In genomic region chr6:41704028-41704427, GRCh38 we compare ENCODE assay signal across 16 cellular contexts. TPM values are rescaled to one million over a fixed set of nuclear protein-coding genes. Genes with fewer than 3 reads are reported as not detected.
A peak's percentile ranks its signal among the peaks of the same experiment; 100 is the strongest.
DNase-seq lines count a peak whose midpoint lies in the region; ATAC-seq and TF ChIP-seq lines count a peak whose summit lies in the region.
"Had no signal": no experiment of that assay in that cellular context is flagged by ENCODE, and none has a peak within 500 bp of the region (broad histone marks: within the 10 kb centered on the region; RNA-seq: fewer than 3 reads in every experiment).

No MANE protein-coding gene starts in this region.

- no peak for ATAC-seq in memory B cell (ENCODE audit: low read depth)
- ATAC-seq in HG02588 (IDR thresholded peaks at IDR 0.05; ENCODE audit: unreplicated experiment): no peak
- ATAC-seq: activated CD8-positive, alpha-beta memory T cell treated with anti-CD3 and anti-CD28 coated beads, Interleukin-2, amount 10 ng/mL, durations not matched to agents 7 days and 5 days; activated T-helper 17 cell treated with anti-CD3 and anti-CD28 coated beads, Interleukin-2, amount 50 U/mL, for 72 hours had no signal

- H3K4me1 Mint-ChIP-seq in IgD-negative memory B cell (peaks cover 59 to 67% (median 60%) of the 10 kb centered on the region in 3 donors), memory B cell (peaks cover 78% of the 10 kb centered on the region)

- peak overlapping the region; percentile 59 to 94 (median 86) for H3K4me3 Mint-ChIP-seq in IgD-negative memory B cell
- H3K4me3 Mint-ChIP-seq in memory B cell: peak overlapping the region; percentile 94
- H3K4me3 Mint-ChIP-seq: activated CD8-positive, alpha-beta memory T cell treated with anti-CD3 and anti-CD28 coated beads, Interleukin-2, amount 10 ng/mL, durations not matched to agents 7 days and 5 days; activated T-helper 17 cell treated with anti-CD3 and anti-CD28 coated beads, Interleukin-2, amount 50 U/mL, for 72 hours had no signal

- H3K36me3 ChIP-seq in stomach smooth muscle (ENCODE audit: control insufficient read depth in 2 of 2, insufficient read depth in 2 of 2, low read length in 2 of 2): peaks cover 0 to 3% of the 10 kb centered on the region in 2 donors
- H3K36me3 ChIP-seq: BE2C had no signal

- H3K36me3 Mint-ChIP-seq in IgD-negative memory B cell: peaks cover 4% of the 10 kb centered on the region
- peaks cover 12% of the 10 kb centered on the region for H3K36me3 Mint-ChIP-seq in memory B cell
- H3K36me3 Mint-ChIP-seq: activated CD8-positive, alpha-beta memory T cell treated with anti-CD3 and anti-CD28 coated beads, Interleukin-2, amount 10 ng/mL, durations not matched to agents 7 days and 5 days had no signal

- H3K27me3 Mint-ChIP-seq in IgD-negative memory B cell: peaks cover 1% of the 10 kb centered on the region
- H3K27me3 Mint-ChIP-seq in memory B cell: no peaks in the 10 kb centered on the region
- H3K27me3 Mint-ChIP-seq: activated CD8-positive, alpha-beta memory T cell treated with anti-CD3 and anti-CD28 coated beads, Interleukin-2, amount 10 ng/mL, durations not matched to agents 7 days and 5 days; activated T-helper 17 cell treated with anti-CD3 and anti-CD28 coated beads, Interleukin-2, amount 50 U/mL, for 72 hours; stimulated activated naive CD8-positive, alpha-beta T cell treated with anti-CD3 and anti-CD28 coated beads, Interleukin-15, Interleukin-2, amounts not matched to agents 100 ng/mL and 50 ng/mL, for 24 hours had no signal

- H3K27ac ChIP-seq in stomach smooth muscle (ENCODE audit: low read length): peak overlapping the region; percentile 86
- H3K27ac ChIP-seq: neutrophil had no signal

- H3K27me3 ChIP-seq in stomach smooth muscle (ENCODE audit: control insufficient read depth in 1 of 2, insufficient read depth in 2 of 2, low read length in 2 of 2): no peaks in the 10 kb centered on the region
- H3K27me3 ChIP-seq: BE2C, neutrophil had no signal

- no peaks in the 10 kb centered on the region for H3K9me3 ChIP-seq in stomach smooth muscle (ENCODE audit: control insufficient read depth in 2 of 2, low read length in 2 of 2)
- H3K9me3 ChIP-seq: BE2C, neutrophil had no signal

- H3K4me1 ChIP-seq in stomach smooth muscle (ENCODE audit: control insufficient read depth, insufficient read depth, low read length): peaks cover 44% of the 10 kb centered on the region

- no peak for TF ChIP-seq CTCF in lower leg skin (IDR thresholded peaks at IDR 0.05)

- H3K4me3 ChIP-seq in stomach smooth muscle (ENCODE audit: low read length in 2 of 2) (no peak overlapping the region), lower leg skin (ENCODE audit: low read depth, poor library complexity, severe bottlenecking) (no peak overlapping the region)

- no peak for TF ChIP-seq POLR2A in lower leg skin (IDR thresholded peaks at IDR 0.05)

- DNase-seq in anterior cingulate cortex (lab: John Stamatoyannopoulos, UW) (peak in 34 of 58 donors; percentile 7 to 67 (median 40)), memory B cell (ENCODE audit: low spot score in 2 of 2) (no peak), lower leg skin (ENCODE audit: low spot score in 2 of 2) (no peak), AML-193 (lab: John Stamatoyannopoulos, UW) (no peak)
- DNase-seq: activated CD8-positive, alpha-beta memory T cell treated with anti-CD3 and anti-CD28 coated beads, Interleukin-2, amount 10 ng/mL, durations not matched to agents 7 days and 5 days; BE2C; cerebellar nuclear complex; NCI-H1105; NCI-H526 treated with DMSO at 0.1 percent for 48 hours; T-helper 9 cell had no signal

- H3K9me3 Mint-ChIP-seq in IgD-negative memory B cell (no peaks in the 10 kb centered on the region), memory B cell (no peaks in the 10 kb centered on the region)
- H3K9me3 Mint-ChIP-seq: activated T-helper 17 cell treated with anti-CD3 and anti-CD28 coated beads, Interleukin-2, amount 50 U/mL, for 72 hours; stimulated activated naive CD8-positive, alpha-beta T cell treated with anti-CD3 and anti-CD28 coated beads, Interleukin-15, Interleukin-2, amounts not matched to agents 100 ng/mL and 50 ng/mL, for 24 hours had no signal

- 78 to 81% methylated on average over 7 of the region's 7 CpGs for WGBS in lower leg skin, 2 donors

- peak overlapping the region in 1 of 2 donors; percentile 21 for H3K9ac ChIP-seq in stomach smooth muscle (ENCODE audit: low read length in 2 of 2)

- peak overlapping the region; percentile 88 to 98 (median 98) for H3K27ac Mint-ChIP-seq in IgD-negative memory B cell
- H3K27ac Mint-ChIP-seq in memory B cell: peak overlapping the region; percentile 96
- H3K27ac Mint-ChIP-seq: activated CD8-positive, alpha-beta memory T cell treated with anti-CD3 and anti-CD28 coated beads, Interleukin-2, amount 10 ng/mL, durations not matched to agents 7 days and 5 days; activated T-helper 17 cell treated with anti-CD3 and anti-CD28 coated beads, Interleukin-2, amount 50 U/mL, for 72 hours; stimulated activated naive CD8-positive, alpha-beta T cell treated with anti-CD3 and anti-CD28 coated beads, Interleukin-15, Interleukin-2, amounts not matched to agents 100 ng/mL and 50 ng/mL, for 24 hours had no signal

- intact Hi-C loops in lower leg skin (cut with DNase I; ENCODE audit: low total_unique reads): no loop called here

RNA-seq across cellular contexts. Expression of gene TFEB, which starts 31.4 kb away (rescaled TPM):
- 196 TPM for polyA plus RNA-seq in IgD-negative memory B cell
- total RNA-seq in lower leg skin: 10 to 100 TPM; 20.2 to 38.3 (median 26.0) TPM

RNA-seq across cellular contexts. Expression of gene PGC, which starts 43.2 kb away (rescaled TPM):
- polyA plus RNA-seq in IgD-negative memory B cell: not detected
- under 1 TPM in 1 of 4 donors, not detected in 3; 0.42 TPM for total RNA-seq in lower leg skin
- total RNA-seq: activated CD8-positive, alpha-beta memory T cell treated with anti-CD3 and anti-CD28 coated beads, Interleukin-2, amount 10 ng/mL, durations not matched to agents 7 days and 5 days; activated T-helper 17 cell treated with anti-CD3 and anti-CD28 coated beads, Interleukin-2, amount 50 U/mL, for 72 hours had no signal

Comparison
In these comparisons a context has a peak if more than half of its experiments do, and no peak if none do; other contexts are left out.
1. DNase-seq: peak in anterior cingulate cortex (34 of 58); none in memory B cell (0 of 2), lower leg skin (0 of 2) and AML-193 (0 of 2).